ENCODE assay signal across 9 cellular contexts in genomic region chr1:54125671-54126070, GRCh38. TPM values are rescaled to one million over a fixed set of nuclear protein-coding genes. Genes with fewer than 3 reads are reported as not detected.
DNase-seq lines count a peak whose midpoint lies in the region; ATAC-seq and TF ChIP-seq lines count a peak whose summit lies in the region.
"Had no signal": no experiment of that assay in that cellular context is flagged by ENCODE, and none has a peak within 500 bp of the region (broad histone marks: within the 10 kb centered on the region; RNA-seq: fewer than 3 reads in every experiment).

No MANE protein-coding gene starts in this region.

- TF ChIP-seq CTCF in AG10803 (conservative IDR thresholded peaks at IDR 0.05; ENCODE audit: low read length) (peak; percentile 37), IMR-90 (conservative IDR thresholded peaks at IDR 0.05; ENCODE audit: low read depth, low read length) (peak; percentile 45), colonic mucosa (IDR thresholded peaks at IDR 0.05) (peak; percentile 20)

- DNase-seq in AG10803 (ENCODE audit: low read depth) (no peak), IMR-90 (peak; percentile 26), colonic mucosa (peak; percentile 47), mesendoderm (peak; percentile 65), SIG-M5 treated with dmso at 0.1 percent for 504 hours (lab: John Stamatoyannopoulos, UW; ENCODE audit: unreplicated experiment) (no peak)

- no peak overlapping the region for H2BK5ac ChIP-seq in IMR-90 (ENCODE audit: low read depth, low read length, poor library complexity, severe bottlenecking)
- no peak overlapping the region for H2BK5ac ChIP-seq in mesendoderm (ENCODE audit: low read length)

- H3K56ac ChIP-seq in IMR-90 (ENCODE audit: extremely low read depth, insufficient read depth, low read length) (no peak overlapping the region), mesendoderm (ENCODE audit: low read length) (no peak overlapping the region)

- no peak for TF ChIP-seq POLR2A in IMR-90 (IDR thresholded peaks at IDR 0.05; ENCODE audit: low read depth, low read length)

- H2AK9ac ChIP-seq in IMR-90 (replicated peaks; ENCODE audit: low read depth, low read length, poor library complexity), result no peak overlapping the region

- H3K79me1 ChIP-seq in IMR-90 (ENCODE audit: low read depth in 1 of 2, low read length in 2 of 2) (no peaks in the 10 kb centered on the region), mesendoderm (ENCODE audit: low read length) (no peaks in the 10 kb centered on the region)

- intact Hi-C loops in IMR-90 (cut with micrococcal nuclease) (no loop called here), colonic mucosa (cut with DNase I) (no loop called here)

- no peak overlapping the region for H4K5ac ChIP-seq in IMR-90 (ENCODE audit: low read depth, low read length)
- no peak overlapping the region for H4K5ac ChIP-seq in mesendoderm (ENCODE audit: low read length)

- no peak overlapping the region for H4K91ac ChIP-seq in IMR-90 (ENCODE audit: insufficient read depth, low read depth, low read length)

- H2BK20ac ChIP-seq in IMR-90 (ENCODE audit: low read depth, low read length), result no peak overlapping the region

- TF ChIP-seq RAD21 in IMR-90 (IDR thresholded peaks at IDR 0.05; ENCODE audit: low read length), result peak; percentile 57

- H3K9ac ChIP-seq in IMR-90 (ENCODE audit: low read depth, low read length), result no peak overlapping the region
- no peak overlapping the region for H3K9ac ChIP-seq in colonic mucosa (ENCODE audit: low read depth in 2 of 2, low read length in 2 of 2)
- H3K9ac ChIP-seq in mesendoderm (ENCODE audit: low read length), result no peak overlapping the region

- H3K27ac ChIP-seq in IMR-90 (ENCODE audit: insufficient read depth, low read length) (no peak overlapping the region), colonic mucosa (no peak overlapping the region), mesendoderm (ENCODE audit: low read depth, low read length) (no peak overlapping the region)

- CTCF ChIA-PET in IMR-90 (lab: Yijun Ruan, JAX), result interaction anchor here (0.6 kb wide), 1 partner anchor 363 kb away, joined by 3 read pairs; no protein-coding TSS in a partner anchor

- H3K27me3 ChIP-seq in IMR-90 (ENCODE audit: control insufficient read depth, insufficient read depth, low read length) (peaks cover 2% of the 10 kb centered on the region; the same call in 1 of the 2 replicates), colonic mucosa (no peaks in the 10 kb centered on the region), mesendoderm (ENCODE audit: insufficient read depth, low read length, poor library complexity) (no peaks in the 10 kb centered on the region)

- H3K18ac ChIP-seq in IMR-90 (ENCODE audit: low read depth, low read length), result no peak overlapping the region
- H3K18ac ChIP-seq in mesendoderm (ENCODE audit: low read length), result no peak overlapping the region

- no peaks in the 10 kb centered on the region; the same call in 1 of the 2 replicates for H4K20me1 ChIP-seq in IMR-90 (ENCODE audit: insufficient read depth, low read length)

- H3K4me1 ChIP-seq in IMR-90 (ENCODE audit: control insufficient read depth, insufficient read depth, low read length) (peaks cover 4% of the 10 kb centered on the region), colonic mucosa (peaks cover 4% of the 10 kb centered on the region), mesendoderm (ENCODE audit: control insufficient read depth, low read depth, low read length) (no peaks in the 10 kb centered on the region)

- no peak overlapping the region for H3K14ac ChIP-seq in IMR-90 (replicated peaks; ENCODE audit: low read depth, low read length)

- no peaks in the 10 kb centered on the region for H3K79me2 ChIP-seq in mesendoderm (ENCODE audit: control insufficient read depth, insufficient read depth, low read length)

- H3K36me3 ChIP-seq in IMR-90 (ENCODE audit: control insufficient read depth, insufficient read depth, low read length) (no peaks in the 10 kb centered on the region), colonic mucosa (no peaks in the 10 kb centered on the region), mesendoderm (ENCODE audit: control insufficient read depth, insufficient read depth, low read length) (no peaks in the 10 kb centered on the region)

- in situ Hi-C loops in IMR-90 (cut with MboI; ENCODE audit: low sequenced_read_pairs), result loop anchor here (10.0 kb wide), 1 partner anchor 359 kb away; no protein-coding TSS in a partner anchor

- 100% methylated on average over 1 of the region's 5 CpGs; no CpG with 5 or more reads in 1 of the 2 experiments for WGBS in IMR-90 (ENCODE audit: extremely low coverage in 2 of 2, insufficient read length in 1 of 2), 2 experiments
- no CpG with 5 or more reads among the region's 5 CpGs for WGBS in mesendoderm (ENCODE audit: extremely low coverage, insufficient coverage, low lambda C conversion rate)

- POLR2A ChIA-PET in IMR-90 (lab: Charles Lee; ENCODE audit: unreplicated experiment), result interaction anchor here (0.6 kb wide), 1 partner anchor 280 kb away, joined by 3 read pairs; the partner anchor contains the start of gene SSBP3

- no peak overlapping the region for H2BK15ac ChIP-seq in IMR-90 (ENCODE audit: low read depth, low read length)
- no peak overlapping the region for H2BK15ac ChIP-seq in mesendoderm (replicated peaks; ENCODE audit: low read depth)

- H2AK5ac ChIP-seq in IMR-90 (ENCODE audit: low read depth, low read length) (no peak overlapping the region), mesendoderm (ENCODE audit: low read length) (no peak overlapping the region)

- H4K8ac ChIP-seq in IMR-90 (ENCODE audit: low read depth in 2 of 2, low read length in 2 of 2) (no peak overlapping the region), mesendoderm (ENCODE audit: low read depth, low read length) (no peak overlapping the region)

- no peak overlapping the region for H3K4me3 ChIP-seq in AG10803 (ENCODE audit: low read length)
- H3K4me3 ChIP-seq in IMR-90 (ENCODE audit: insufficient read depth, low read depth, low read length), result no peak overlapping the region
- no peak overlapping the region for H3K4me3 ChIP-seq in colonic mucosa
- H3K4me3 ChIP-seq in mesendoderm (ENCODE audit: low read length), result no peak overlapping the region

- no peak overlapping the region for H3K23ac ChIP-seq in IMR-90 (ENCODE audit: low read depth, low read length)
- H3K23ac ChIP-seq in mesendoderm (ENCODE audit: low read length), result no peak overlapping the region

- H3K4me2 ChIP-seq in IMR-90 (ENCODE audit: low read depth, low read length) (no peak overlapping the region), mesendoderm (ENCODE audit: low read length) (no peak overlapping the region)

- H3K4ac ChIP-seq in IMR-90 (ENCODE audit: low read depth, low read length) (no peak overlapping the region), mesendoderm (ENCODE audit: low read depth, low read length) (no peak overlapping the region)

- dilution Hi-C loops in IMR-90 (cut with HindIII; ENCODE audit: low sequenced_read_pairs, unreplicated experiment), result no loop called here

- H2BK120ac ChIP-seq in IMR-90 (ENCODE audit: low read depth, low read length) (no peak overlapping the region), mesendoderm (ENCODE audit: low read depth, low read length) (no peak overlapping the region)

- H3K9me3 ChIP-seq in IMR-90 (ENCODE audit: control insufficient read depth, insufficient read depth, low read length), result no peaks in the 10 kb centered on the region
- no peaks in the 10 kb centered on the region for H3K9me3 ChIP-seq in colonic mucosa

- no TSS peak for BruUV-seq in IMR-90 (replicated peaks; lab: Mats Ljungman, UMichigan)

- H2AFZ ChIP-seq in IMR-90 (replicated peaks; ENCODE audit: low read length, poor library complexity), result peak overlapping the region; percentile 8

- peaks cover 5% of the 10 kb centered on the region; the same call in 1 of the 2 replicates for H3K9me1 ChIP-seq in IMR-90 (ENCODE audit: insufficient read depth, low read length)

- ATAC-seq in IMR-90 (ENCODE audit: low read depth) (0 out of 2 replicates have a peak, but pooled peaks have one; percentile 25), HG02852 (IDR thresholded peaks at IDR 0.05; ENCODE audit: unreplicated experiment) (no peak), GM21825 (IDR thresholded peaks at IDR 0.05; ENCODE audit: unreplicated experiment) (no peak), GM18909 (IDR thresholded peaks at IDR 0.05; ENCODE audit: poor library complexity, unreplicated experiment) (no peak)

TF ChIP-seq in IMR-90, 13 proteins besides CTCF, POLR2A, EP300 and RAD21:
- TF ChIP-seq RFX5 (IDR thresholded peaks at IDR 0.05; ENCODE audit: low read depth, low read length) (no peak), NFE2L2 (IDR thresholded peaks at IDR 0.05; ENCODE audit: low read depth, low read length) (no peak), SMC3 (IDR thresholded peaks at IDR 0.05; ENCODE audit: low read depth, low read length) (peak; percentile 56)

RNA-seq across cellular contexts. Expression of gene CDCP2, which starts 27.1 kb away (rescaled TPM):
- total RNA-seq in IMR-90 (2012; rRNA removed) (not detected in 2 replicates), colonic mucosa (under 1 TPM in 1 of 2 donors, not detected in 1; 0.10 TPM)
- polyA plus RNA-seq in IMR-90 (2012; rRNA removed), result not detected in 2 replicates
- polyA plus RNA-seq in IMR-90 (2012; cell fraction: cytosol; rRNA removed), result not detected in 2 replicates
- polyA plus RNA-seq in IMR-90 (2012; cell fraction: nucleus; rRNA removed; ENCODE audit: low replicate concordance), result not detected in 2 replicates
- not detected for polyA plus RNA-seq in mesendoderm (2013, experiment 1 of 2)
- polyA plus RNA-seq in mesendoderm (2013, experiment 2 of 2), result not detected
- polyA plus RNA-seq: neural cell had no signal

Comparison
In these comparisons a context has a peak if more than half of its experiments do, and no peak if none do; other contexts are left out.
1. DNase-seq: peak in IMR-90 (single experiment), colonic mucosa (single experiment) and mesendoderm (single experiment); none in AG10803 (single experiment) and SIG-M5 treated with dmso at 0.1 percent for 504 hours (single experiment).
2. Peak in every context shown above with its lines, with median percentiles within 50 percentile points of each other: CTCF ChIP-seq.